ENCODE assay signal across 1 cellular context in the genomic region with DNA sequence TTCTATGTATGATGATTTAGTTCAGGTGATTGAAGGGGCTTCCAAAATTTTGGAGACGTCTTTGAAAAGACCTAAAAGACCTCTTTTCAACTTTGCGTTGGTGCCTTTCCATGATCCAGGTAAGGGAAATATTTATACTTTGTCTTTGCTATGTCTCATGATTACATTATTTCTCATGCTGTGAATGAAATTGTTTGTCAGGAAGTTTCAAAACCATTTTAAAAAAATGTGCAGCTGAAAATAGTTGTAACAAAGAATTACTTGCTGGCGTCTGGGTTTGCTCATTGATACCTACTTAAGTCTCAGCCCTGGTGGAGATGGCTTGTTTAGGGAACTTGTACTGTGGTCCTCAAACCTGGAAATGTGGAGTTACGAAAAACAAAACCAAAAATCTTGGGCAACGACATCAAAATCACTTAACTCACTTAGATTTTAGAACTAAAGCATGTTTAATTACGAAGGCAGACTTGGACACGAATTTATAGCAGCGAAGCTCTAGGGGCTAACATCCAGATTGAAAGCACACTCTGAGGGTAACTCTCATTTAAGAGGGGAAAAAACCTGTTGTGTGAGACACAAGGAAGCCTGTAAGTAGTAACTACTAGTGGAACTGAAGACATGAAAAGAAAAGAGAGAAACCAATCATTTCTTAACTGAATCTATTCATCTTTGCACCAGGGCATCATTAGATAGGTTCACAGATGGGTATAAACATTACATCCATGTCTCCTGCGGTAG.
TF ChIP-seq lines count a peak whose summit lies in the region.

No MANE protein-coding gene starts in this region.

TF ChIP-seq in HEK293, 187 proteins besides CTCF, POLR2A, EP300 and RAD21 (continued from another document):
- TF ChIP-seq, protein P1, sequence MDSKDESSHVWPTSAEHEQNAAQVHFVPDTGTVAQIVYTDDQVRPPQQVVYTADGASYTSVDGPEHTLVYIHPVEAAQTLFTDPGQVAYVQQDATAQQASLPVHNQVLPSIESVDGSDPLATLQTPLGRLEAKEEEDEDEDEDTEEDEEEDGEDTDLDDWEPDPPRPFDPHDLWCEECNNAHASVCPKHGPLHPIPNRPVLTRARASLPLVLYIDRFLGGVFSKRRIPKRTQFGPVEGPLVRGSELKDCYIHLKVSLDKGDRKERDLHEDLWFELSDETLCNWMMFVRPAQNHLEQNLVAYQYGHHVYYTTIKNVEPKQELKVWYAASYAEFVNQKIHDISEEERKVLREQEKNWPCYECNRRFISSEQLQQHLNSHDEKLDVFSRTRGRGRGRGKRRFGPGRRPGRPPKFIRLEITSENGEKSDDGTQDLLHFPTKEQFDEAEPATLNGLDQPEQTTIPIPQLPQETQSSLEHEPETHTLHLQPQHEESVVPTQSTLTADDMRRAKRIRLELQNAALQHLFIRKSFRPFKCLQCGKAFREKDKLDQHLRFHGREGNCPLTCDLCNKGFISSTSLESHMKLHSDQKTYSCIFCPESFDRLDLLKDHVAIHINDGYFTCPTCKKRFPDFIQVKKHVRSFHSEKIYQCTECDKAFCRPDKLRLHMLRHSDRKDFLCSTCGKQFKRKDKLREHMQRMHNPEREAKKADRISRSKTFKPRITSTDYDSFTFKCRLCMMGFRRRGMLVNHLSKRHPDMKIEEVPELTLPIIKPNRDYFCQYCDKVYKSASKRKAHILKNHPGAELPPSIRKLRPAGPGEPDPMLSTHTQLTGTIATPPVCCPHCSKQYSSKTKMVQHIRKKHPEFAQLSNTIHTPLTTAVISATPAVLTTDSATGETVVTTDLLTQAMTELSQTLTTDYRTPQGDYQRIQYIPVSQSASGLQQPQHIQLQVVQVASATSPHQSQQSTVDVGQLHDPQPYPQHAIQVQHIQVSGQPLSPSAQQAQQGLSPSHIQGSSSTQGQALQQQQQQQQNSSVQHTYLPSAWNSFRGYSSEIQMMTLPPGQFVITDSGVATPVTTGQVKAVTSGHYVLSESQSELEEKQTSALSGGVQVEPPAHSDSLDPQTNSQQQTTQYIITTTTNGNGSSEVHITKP (tag by site-specific recombination; IDR thresholded peaks at IDR 0.05) = peak; percentile 44
